In the genomic region with DNA sequence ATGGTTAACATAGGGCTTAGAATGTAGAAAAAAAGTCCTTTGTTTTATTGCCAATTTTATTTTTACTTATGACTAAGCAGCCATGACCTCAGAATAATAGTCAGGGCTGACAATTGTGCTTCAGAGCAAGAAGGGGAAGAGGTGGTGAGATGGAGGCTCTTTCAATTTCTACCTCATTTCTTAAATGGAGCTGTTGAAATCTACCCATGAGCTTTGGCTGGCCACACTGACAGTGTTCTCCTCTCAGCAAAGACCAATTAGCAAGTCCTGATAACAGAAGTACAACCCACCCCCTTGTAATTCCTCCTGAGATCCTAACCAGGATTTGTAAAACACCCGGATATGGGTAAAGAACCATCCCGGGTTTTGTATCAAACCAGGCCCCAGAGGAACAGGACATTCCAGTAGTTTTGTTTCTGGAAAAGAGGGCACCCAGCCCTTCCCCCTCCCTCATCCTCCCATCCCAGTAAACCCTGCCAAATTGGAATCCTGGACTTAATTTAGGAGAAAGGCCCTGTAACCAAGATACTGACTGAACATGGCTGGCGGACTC, we compare ENCODE assay signal across 1 cellular context.
A peak's percentile ranks its signal among the peaks of the same experiment; 100 is the strongest.
TF ChIP-seq lines count a peak whose summit lies in the region.

A gene with protein sequence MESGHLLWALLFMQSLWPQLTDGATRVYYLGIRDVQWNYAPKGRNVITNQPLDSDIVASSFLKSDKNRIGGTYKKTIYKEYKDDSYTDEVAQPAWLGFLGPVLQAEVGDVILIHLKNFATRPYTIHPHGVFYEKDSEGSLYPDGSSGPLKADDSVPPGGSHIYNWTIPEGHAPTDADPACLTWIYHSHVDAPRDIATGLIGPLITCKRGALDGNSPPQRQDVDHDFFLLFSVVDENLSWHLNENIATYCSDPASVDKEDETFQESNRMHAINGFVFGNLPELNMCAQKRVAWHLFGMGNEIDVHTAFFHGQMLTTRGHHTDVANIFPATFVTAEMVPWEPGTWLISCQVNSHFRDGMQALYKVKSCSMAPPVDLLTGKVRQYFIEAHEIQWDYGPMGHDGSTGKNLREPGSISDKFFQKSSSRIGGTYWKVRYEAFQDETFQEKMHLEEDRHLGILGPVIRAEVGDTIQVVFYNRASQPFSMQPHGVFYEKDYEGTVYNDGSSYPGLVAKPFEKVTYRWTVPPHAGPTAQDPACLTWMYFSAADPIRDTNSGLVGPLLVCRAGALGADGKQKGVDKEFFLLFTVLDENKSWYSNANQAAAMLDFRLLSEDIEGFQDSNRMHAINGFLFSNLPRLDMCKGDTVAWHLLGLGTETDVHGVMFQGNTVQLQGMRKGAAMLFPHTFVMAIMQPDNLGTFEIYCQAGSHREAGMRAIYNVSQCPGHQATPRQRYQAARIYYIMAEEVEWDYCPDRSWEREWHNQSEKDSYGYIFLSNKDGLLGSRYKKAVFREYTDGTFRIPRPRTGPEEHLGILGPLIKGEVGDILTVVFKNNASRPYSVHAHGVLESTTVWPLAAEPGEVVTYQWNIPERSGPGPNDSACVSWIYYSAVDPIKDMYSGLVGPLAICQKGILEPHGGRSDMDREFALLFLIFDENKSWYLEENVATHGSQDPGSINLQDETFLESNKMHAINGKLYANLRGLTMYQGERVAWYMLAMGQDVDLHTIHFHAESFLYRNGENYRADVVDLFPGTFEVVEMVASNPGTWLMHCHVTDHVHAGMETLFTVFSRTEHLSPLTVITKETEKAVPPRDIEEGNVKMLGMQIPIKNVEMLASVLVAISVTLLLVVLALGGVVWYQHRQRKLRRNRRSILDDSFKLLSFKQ (plus strand): TSS at position 399 of the 553 bp plus-strand sequence. CDS start 6,324 bp downstream, outside the sequence.

TF ChIP-seq in GM12878, 131 proteins besides CTCF, POLR2A, EP300 and RAD21:
- TF ChIP-seq, protein P1, sequence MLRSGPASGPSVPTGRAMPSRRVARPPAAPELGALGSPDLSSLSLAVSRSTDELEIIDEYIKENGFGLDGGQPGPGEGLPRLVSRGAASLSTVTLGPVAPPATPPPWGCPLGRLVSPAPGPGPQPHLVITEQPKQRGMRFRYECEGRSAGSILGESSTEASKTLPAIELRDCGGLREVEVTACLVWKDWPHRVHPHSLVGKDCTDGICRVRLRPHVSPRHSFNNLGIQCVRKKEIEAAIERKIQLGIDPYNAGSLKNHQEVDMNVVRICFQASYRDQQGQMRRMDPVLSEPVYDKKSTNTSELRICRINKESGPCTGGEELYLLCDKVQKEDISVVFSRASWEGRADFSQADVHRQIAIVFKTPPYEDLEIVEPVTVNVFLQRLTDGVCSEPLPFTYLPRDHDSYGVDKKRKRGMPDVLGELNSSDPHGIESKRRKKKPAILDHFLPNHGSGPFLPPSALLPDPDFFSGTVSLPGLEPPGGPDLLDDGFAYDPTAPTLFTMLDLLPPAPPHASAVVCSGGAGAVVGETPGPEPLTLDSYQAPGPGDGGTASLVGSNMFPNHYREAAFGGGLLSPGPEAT (IDR thresholded peaks at IDR 0.05; ENCODE audit: low read depth) = 0 out of 2 replicates have a peak, but pooled peaks have one; percentile 16
- no peak for TF ChIP-seq SREBF2 (IDR thresholded peaks at IDR 0.05; ENCODE audit: low read length)
- no peak for TF ChIP-seq RB1 (IDR thresholded peaks at IDR 0.05; ENCODE audit: borderline replicate concordance)
- TF ChIP-seq TCF3 (IDR thresholded peaks at IDR 0.05; ENCODE audit: borderline replicate concordance, insufficient read depth, low read depth, low read length) = no peak
- TF ChIP-seq IKZF2 (IDR thresholded peaks at IDR 0.05) = 0 out of 4 replicates have a peak, but pooled peaks have one; percentile 16 to 24
- TF ChIP-seq MTA2 (IDR thresholded peaks at IDR 0.05; ENCODE audit: low read depth) = peak; percentile 65; the same call in 1 of the 2 replicates
- no peak for TF ChIP-seq SMAD1 (IDR thresholded peaks at IDR 0.05; ENCODE audit: low read depth, partially characterized antibody)
- TF ChIP-seq POU2F2 (IDR thresholded peaks at IDR 0.05; ENCODE audit: borderline replicate concordance, low read depth, low read length) = no peak
- no peak for TF ChIP-seq TCF12 (IDR thresholded peaks at IDR 0.05; ENCODE audit: low read depth, low read length)
- TF ChIP-seq, protein P2, sequence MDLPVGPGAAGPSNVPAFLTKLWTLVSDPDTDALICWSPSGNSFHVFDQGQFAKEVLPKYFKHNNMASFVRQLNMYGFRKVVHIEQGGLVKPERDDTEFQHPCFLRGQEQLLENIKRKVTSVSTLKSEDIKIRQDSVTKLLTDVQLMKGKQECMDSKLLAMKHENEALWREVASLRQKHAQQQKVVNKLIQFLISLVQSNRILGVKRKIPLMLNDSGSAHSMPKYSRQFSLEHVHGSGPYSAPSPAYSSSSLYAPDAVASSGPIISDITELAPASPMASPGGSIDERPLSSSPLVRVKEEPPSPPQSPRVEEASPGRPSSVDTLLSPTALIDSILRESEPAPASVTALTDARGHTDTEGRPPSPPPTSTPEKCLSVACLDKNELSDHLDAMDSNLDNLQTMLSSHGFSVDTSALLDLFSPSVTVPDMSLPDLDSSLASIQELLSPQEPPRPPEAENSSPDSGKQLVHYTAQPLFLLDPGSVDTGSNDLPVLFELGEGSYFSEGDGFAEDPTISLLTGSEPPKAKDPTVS (IDR thresholded peaks at IDR 0.05; ENCODE audit: low read depth, low read length) = no peak
- TF ChIP-seq SMAD5 (IDR thresholded peaks at IDR 0.05; ENCODE audit: low read depth) = no peak
- 0 out of 2 replicates have a peak, but pooled peaks have one; percentile 9 for TF ChIP-seq RUNX3 (IDR thresholded peaks at IDR 0.05; ENCODE audit: low read length)
- no peak for TF ChIP-seq RELA (IDR thresholded peaks at IDR 0.05; ENCODE audit: borderline replicate concordance, partially characterized antibody)
- TF ChIP-seq SIX5 (IDR thresholded peaks at IDR 0.05; ENCODE audit: low read depth, low read length, severe bottlenecking) = no peak
- TF ChIP-seq, protein P3, sequence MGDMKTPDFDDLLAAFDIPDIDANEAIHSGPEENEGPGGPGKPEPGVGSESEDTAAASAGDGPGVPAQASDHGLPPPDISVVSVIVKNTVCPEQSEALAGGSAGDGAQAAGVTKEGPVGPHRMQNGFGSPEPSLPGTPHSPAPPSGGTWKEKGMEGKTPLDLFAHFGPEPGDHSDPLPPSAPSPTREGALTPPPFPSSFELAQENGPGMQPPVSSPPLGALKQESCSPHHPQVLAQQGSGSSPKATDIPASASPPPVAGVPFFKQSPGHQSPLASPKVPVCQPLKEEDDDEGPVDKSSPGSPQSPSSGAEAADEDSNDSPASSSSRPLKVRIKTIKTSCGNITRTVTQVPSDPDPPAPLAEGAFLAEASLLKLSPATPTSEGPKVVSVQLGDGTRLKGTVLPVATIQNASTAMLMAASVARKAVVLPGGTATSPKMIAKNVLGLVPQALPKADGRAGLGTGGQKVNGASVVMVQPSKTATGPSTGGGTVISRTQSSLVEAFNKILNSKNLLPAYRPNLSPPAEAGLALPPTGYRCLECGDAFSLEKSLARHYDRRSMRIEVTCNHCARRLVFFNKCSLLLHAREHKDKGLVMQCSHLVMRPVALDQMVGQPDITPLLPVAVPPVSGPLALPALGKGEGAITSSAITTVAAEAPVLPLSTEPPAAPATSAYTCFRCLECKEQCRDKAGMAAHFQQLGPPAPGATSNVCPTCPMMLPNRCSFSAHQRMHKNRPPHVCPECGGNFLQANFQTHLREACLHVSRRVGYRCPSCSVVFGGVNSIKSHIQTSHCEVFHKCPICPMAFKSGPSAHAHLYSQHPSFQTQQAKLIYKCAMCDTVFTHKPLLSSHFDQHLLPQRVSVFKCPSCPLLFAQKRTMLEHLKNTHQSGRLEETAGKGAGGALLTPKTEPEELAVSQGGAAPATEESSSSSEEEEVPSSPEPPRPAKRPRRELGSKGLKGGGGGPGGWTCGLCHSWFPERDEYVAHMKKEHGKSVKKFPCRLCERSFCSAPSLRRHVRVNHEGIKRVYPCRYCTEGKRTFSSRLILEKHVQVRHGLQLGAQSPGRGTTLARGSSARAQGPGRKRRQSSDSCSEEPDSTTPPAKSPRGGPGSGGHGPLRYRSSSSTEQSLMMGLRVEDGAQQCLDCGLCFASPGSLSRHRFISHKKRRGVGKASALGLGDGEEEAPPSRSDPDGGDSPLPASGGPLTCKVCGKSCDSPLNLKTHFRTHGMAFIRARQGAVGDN (IDR thresholded peaks at IDR 0.05) = no peak
- 0 out of 2 replicates have a peak, but pooled peaks have one; percentile 15 for TF ChIP-seq JUNB (IDR thresholded peaks at IDR 0.05)
- peak; percentile 40; the same call in 1 of the 2 replicates for TF ChIP-seq IKZF1 (conservative IDR thresholded peaks at IDR 0.05)
- TF ChIP-seq, protein P4, sequence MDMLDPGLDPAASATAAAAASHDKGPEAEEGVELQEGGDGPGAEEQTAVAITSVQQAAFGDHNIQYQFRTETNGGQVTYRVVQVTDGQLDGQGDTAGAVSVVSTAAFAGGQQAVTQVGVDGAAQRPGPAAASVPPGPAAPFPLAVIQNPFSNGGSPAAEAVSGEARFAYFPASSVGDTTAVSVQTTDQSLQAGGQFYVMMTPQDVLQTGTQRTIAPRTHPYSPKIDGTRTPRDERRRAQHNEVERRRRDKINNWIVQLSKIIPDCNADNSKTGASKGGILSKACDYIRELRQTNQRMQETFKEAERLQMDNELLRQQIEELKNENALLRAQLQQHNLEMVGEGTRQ (IDR thresholded peaks at IDR 0.05; ENCODE audit: borderline replicate concordance, low read depth, low read length) = no peak
- peak; percentile 69 for TF ChIP-seq ATF7 (IDR thresholded peaks at IDR 0.05; ENCODE audit: low read depth)
